Comparison of ENCODE assay signal across 23 cellular contexts in genomic region chr3:173893835-173894234, GRCh38.
"Had no signal": no experiment of that assay in that cellular context is flagged by ENCODE, and none has a peak within 500 bp of the region (broad histone marks: within the 10 kb centered on the region; RNA-seq: fewer than 3 reads in every experiment).

No MANE protein-coding gene starts in this region.

- H3K9me3 ChIP-seq: adrenal gland, breast epithelium, colonic mucosa, SJCRH30, SK-N-SH had no signal

- H3K36me3 ChIP-seq: adrenal gland, breast epithelium, colonic mucosa, SJCRH30 had no signal

- H3K27ac ChIP-seq: adrenal gland, breast epithelium, colonic mucosa, PC-9, SJCRH30 had no signal

- H3K9me3 Mint-ChIP-seq: activated naive CD8-positive, alpha-beta T cell treated with anti-CD3 and anti-CD28 coated beads, Interleukin-2, amount 10 ng/mL, durations not matched to agents 7 days and 5 days had no signal

- H3K27ac Mint-ChIP-seq: activated CD8-positive, alpha-beta T cell treated with anti-CD3 and anti-CD28 coated beads, Interleukin-2, amount 10 ng/mL, durations not matched to agents 7 days and 5 days; activated naive CD8-positive, alpha-beta T cell treated with anti-CD3 and anti-CD28 coated beads, Interleukin-2, amount 10 ng/mL, durations not matched to agents 7 days and 5 days had no signal

- H3K4me1 ChIP-seq: adrenal gland, breast epithelium, colonic mucosa, SJCRH30 had no signal

- H3K36me3 Mint-ChIP-seq: activated naive CD8-positive, alpha-beta T cell treated with anti-CD3 and anti-CD28 coated beads, Interleukin-2, amount 10 ng/mL, durations not matched to agents 7 days and 5 days had no signal

- H3K4me3 Mint-ChIP-seq: activated CD8-positive, alpha-beta T cell treated with anti-CD3 and anti-CD28 coated beads, Interleukin-2, amount 10 ng/mL, durations not matched to agents 7 days and 5 days; activated naive CD8-positive, alpha-beta T cell treated with anti-CD3 and anti-CD28 coated beads, Interleukin-2, amount 10 ng/mL, durations not matched to agents 7 days and 5 days had no signal

- H3K27me3 Mint-ChIP-seq: activated naive CD8-positive, alpha-beta T cell treated with anti-CD3 and anti-CD28 coated beads, Interleukin-2, amount 10 ng/mL, durations not matched to agents 7 days and 5 days had no signal

- H3K9ac ChIP-seq: SK-N-SH had no signal

- ATAC-seq: activated CD4-positive, CD25-positive, alpha-beta regulatory T cell treated with anti-CD3 and anti-CD28 coated beads, Interleukin-2, amount 50 U/mL, for 24 hours; activated CD8-positive, alpha-beta T cell treated with anti-CD3 and anti-CD28 coated beads, Interleukin-2, amount 10 ng/mL, durations not matched to agents 7 days and 5 days had no signal

- H3K4me3 ChIP-seq: adrenal gland, breast epithelium, colonic mucosa, PC-9, SJCRH30 had no signal

- DNase-seq: activated CD4-positive, alpha-beta T cell treated with anti-CD3 and anti-CD28 coated beads for 4 hours; activated CD8-positive, alpha-beta memory T cell treated with anti-CD3 and anti-CD28 coated beads, Interleukin-2, amount 50 U/mL, for 48 hours; activated CD8-positive, alpha-beta T cell treated with anti-CD3 and anti-CD28 coated beads, Interleukin-2, amount 10 ng/mL, durations not matched to agents 7 days and 5 days; activated naive CD4-positive, alpha-beta T cell treated with anti-CD3 and anti-CD28 coated beads, Interleukin-2, amount 50 U/mL, for 16 hours; activated naive CD8-positive, alpha-beta T cell treated with anti-CD3 and anti-CD28 coated beads, Interleukin-2, amount 10 ng/mL, durations not matched to agents 7 days and 5 days; activated T-cell treated with anti-CD3 and anti-CD28 coated beads, Interleukin-2, amount 50 U/mL, for 1 hour; adrenal gland; aorta; caudate nucleus; colonic mucosa; MM.1S; NCI-H1092 treated with DMSO at 0.1 percent for 48 hours; NCI-H1417 treated with DMSO at 0.1 percent for 48 hours; NCI-H1694; NCI-H510A; NCI-H526 treated with DMSO at 0.1 percent for 48 hours; NCI-H82; PC-9; SJCRH30; SK-N-SH; T-helper 1 cell had no signal

- H3K9me2 ChIP-seq: SK-N-SH had no signal

- H3K4me2 ChIP-seq: PC-9 had no signal

- H3K27me3 ChIP-seq: adrenal gland, breast epithelium, colonic mucosa, SJCRH30 had no signal

- H3K4me1 Mint-ChIP-seq: activated naive CD8-positive, alpha-beta T cell treated with anti-CD3 and anti-CD28 coated beads, Interleukin-2, amount 10 ng/mL, durations not matched to agents 7 days and 5 days had no signal

- H2AFZ ChIP-seq: PC-9 had no signal
